In genomic region chr22:50506611-50507420, GRCh38 we compare ENCODE assay signal across 1 cellular context.
TF ChIP-seq lines count a peak whose summit lies in the region.

No MANE protein-coding gene starts in this region.

TF ChIP-seq in GM12878, 131 proteins besides CTCF, POLR2A, EP300 and RAD21:
- no peak for TF ChIP-seq HCFC1 (IDR thresholded peaks at IDR 0.05; ENCODE audit: low read length)
- no peak for TF ChIP-seq ATF2 (IDR thresholded peaks at IDR 0.05; ENCODE audit: low read length)
- TF ChIP-seq SKIL (IDR thresholded peaks at IDR 0.05; ENCODE audit: low read depth, poor library complexity, severe bottlenecking): no peak
TF ChIP-seq in GM12878: peak in this region for 0.
